Comparison of ENCODE assay signal across 20 cellular contexts in the genomic region with DNA sequence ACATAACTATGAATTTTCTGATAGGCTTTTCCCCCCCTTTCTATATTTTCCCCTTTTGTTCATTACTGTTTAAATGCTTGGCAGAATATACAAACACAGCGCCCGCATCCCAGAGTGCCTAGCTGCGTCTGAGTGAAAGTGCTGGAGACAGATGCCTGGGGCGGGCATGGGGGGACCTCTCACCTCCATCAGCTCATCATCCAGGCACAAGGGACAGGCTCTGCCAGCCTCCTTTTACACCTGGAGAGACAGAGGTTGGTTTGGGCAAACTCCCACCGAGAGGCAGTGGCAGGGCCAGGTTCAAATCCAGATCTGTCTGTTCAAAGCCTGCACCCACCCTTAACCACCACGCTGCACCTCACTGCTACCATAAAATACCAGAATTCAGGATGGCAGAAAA.
DNase-seq lines count a peak whose midpoint lies in the region; ATAC-seq and TF ChIP-seq lines count a peak whose summit lies in the region.
"Had no signal": no experiment of that assay in that cellular context is flagged by ENCODE, and none has a peak within 500 bp of the region (broad histone marks: within the 10 kb centered on the region; RNA-seq: fewer than 3 reads in every experiment).

No MANE protein-coding gene starts in this region.

- TF ChIP-seq CTCF in heart right ventricle (IDR thresholded peaks at IDR 0.05) (no peak), right atrium auricular region (IDR thresholded peaks at IDR 0.05) (no peak), activated B cell treated with CpG ODN at 0.5 μM for 24 hours (IDR thresholded peaks at IDR 0.05) (no peak), thyroid gland (IDR thresholded peaks at IDR 0.05) (no peak), testis (IDR thresholded peaks at IDR 0.05) (no peak)

- H3K36me3 ChIP-seq in heart right ventricle (peaks cover 0 to 9% (median 0%) of the 10 kb centered on the region in 9 donors), right atrium auricular region (no peaks in the 10 kb centered on the region), thyroid gland (no peaks in the 10 kb centered on the region), testis (ENCODE audit: low read depth, missing control alignments) (no peaks in the 10 kb centered on the region)
- H3K36me3 ChIP-seq: left lung, Peyer's patch, uterus had no signal

- H3K27ac ChIP-seq in heart right ventricle, result peak overlapping the region in 7 of 10 donors; percentile 25 to 89 (median 82)
- H3K27ac ChIP-seq in right atrium auricular region, result no peak overlapping the region
- H3K27ac ChIP-seq in thyroid gland, result peak overlapping the region; percentile 83 to 86 (median 84)
- no peak overlapping the region for H3K27ac ChIP-seq in testis
- H3K27ac ChIP-seq: coronary artery had no signal

- H3K27me3 ChIP-seq in heart right ventricle, result no peaks in the 10 kb centered on the region
- no peaks in the 10 kb centered on the region for H3K27me3 ChIP-seq in right atrium auricular region
- no peaks in the 10 kb centered on the region for H3K27me3 ChIP-seq in thyroid gland
- no peaks in the 10 kb centered on the region for H3K27me3 ChIP-seq in testis
- H3K27me3 ChIP-seq: left lung, Peyer's patch, uterus had no signal

- no peak for TF ChIP-seq POLR2A in thyroid gland (IDR thresholded peaks at IDR 0.05)
- no peak for TF ChIP-seq POLR2A in testis (IDR thresholded peaks at IDR 0.05)

- H3K4me1 ChIP-seq in heart right ventricle, result peaks cover 32 to 91% (median 82%) of the 10 kb centered on the region in 9 donors
- peaks cover 2 to 83% of the 10 kb centered on the region in 2 donors for H3K4me1 ChIP-seq in right atrium auricular region
- peaks cover 60 to 63% of the 10 kb centered on the region in 2 donors for H3K4me1 ChIP-seq in thyroid gland
- H3K4me1 ChIP-seq in testis, result peaks cover 61% of the 10 kb centered on the region

- H3K4me3 Mint-ChIP-seq in activated B cell treated with CpG ODN at 0.5 μM for 24 hours (peak overlapping the region; percentile 11), memory B cell (no peak overlapping the region)
- H3K4me3 Mint-ChIP-seq: brain had no signal

- H3K36me3 Mint-ChIP-seq in activated B cell treated with CpG ODN at 0.5 μM for 24 hours (ENCODE audit: low read depth) (peaks cover 47% of the 10 kb centered on the region), memory B cell (peaks cover 5% of the 10 kb centered on the region)

- no peaks in the 10 kb centered on the region for H3K27me3 Mint-ChIP-seq in activated B cell treated with CpG ODN at 0.5 μM for 24 hours
- no peaks in the 10 kb centered on the region for H3K27me3 Mint-ChIP-seq in memory B cell

- POLR2A ChIA-PET in activated B cell treated with CpG ODN at 0.5 μM for 24 hours (lab: Charles Lee), result interaction anchor here (0.7 to 6.1 kb wide), 6 partner anchors 12 to 104 kb away, joined by 3 to 39 read pairs (median 15); no protein-coding TSS in a partner anchor

- H3K4me1 Mint-ChIP-seq in activated B cell treated with CpG ODN at 0.5 μM for 24 hours, result peaks cover 97% of the 10 kb centered on the region
- H3K4me1 Mint-ChIP-seq in memory B cell, result peaks cover 62% of the 10 kb centered on the region

- ATAC-seq in heart right ventricle (no peak), activated B cell treated with CpG ODN at 0.5 μM for 24 hours (ENCODE audit: low read depth) (no peak), memory B cell (ENCODE audit: low read depth) (no peak)
- ATAC-seq: left lung had no signal

- DNase-seq in heart right ventricle (peak in 1 of 2 donors; percentile 5), right atrium auricular region (ENCODE audit: low spot score) (no peak), activated B cell treated with CpG ODN at 0.5 μM for 24 hours (no peak), memory B cell (ENCODE audit: low spot score in 2 of 2) (no peak), thyroid gland (no peak), kidney glomerular epithelial cell (lab: John Stamatoyannopoulos, UW) (no peak), testis (no peak)
- DNase-seq in activated effector memory CD4-positive, alpha-beta T cell treated with Interleukin-2 at 50 U/mL for 16 hours, result no peak
- DNase-seq: activated CD4-positive, alpha-beta T cell treated with anti-CD3 and anti-CD28 coated beads, Interleukin-2, amount 50 U/mL, for 48 hours; activated effector memory CD4-positive, alpha-beta T cell treated with anti-CD3 and anti-CD28 coated beads, Interleukin-2, amount 50 U/mL, for 16 hours; C1 segment of cervical spinal cord; DMS 273 treated with DMSO at 0.1 percent for 48 hours; NCI-H1092; NCI-H2029 treated with DMSO at 0.1 percent for 48 hours; NK-92 treated with Interleukin-12 subunit alpha and Interleukin-12 subunit beta, amount 100 ng/mL, for 24 hours; Peyer's patch; uterus had no signal

- H3K27ac Mint-ChIP-seq in activated B cell treated with CpG ODN at 0.5 μM for 24 hours (peak overlapping the region; percentile 94), memory B cell (peak overlapping the region; percentile 96)

- CTCF ChIA-PET in activated B cell treated with CpG ODN at 0.5 μM for 24 hours (lab: Charles Lee), result interaction anchor here (1.6 kb wide), 1 partner anchor 109 kb away, joined by 3 read pairs; no protein-coding TSS in a partner anchor

- H3K9me3 ChIP-seq in heart right ventricle (no peaks in the 10 kb centered on the region), right atrium auricular region (no peaks in the 10 kb centered on the region), thyroid gland (no peaks in the 10 kb centered on the region), testis (no peaks in the 10 kb centered on the region)
- H3K9me3 ChIP-seq: left lung, Peyer's patch, uterus had no signal

- whole genome bisulfite sequencing in heart right ventricle, 2 donors, result 92 to 95% methylated on average over 6 of the region's 6 CpGs
- 91 to 96% methylated on average over 6 of the region's 6 CpGs for WGBS in thyroid gland, 2 donors
- WGBS in testis, 2 donors, result 93 to 97% methylated on average over 6 of the region's 6 CpGs

- intact Hi-C loops in heart right ventricle (cut with DNase I) (loop anchor here in 3 of 10 donors (5.0 kb wide), 3 partner anchors 38 to 77 kb away; no protein-coding TSS in a partner anchor), activated B cell treated with CpG ODN at 0.5 μM for 24 hours (cut with micrococcal nuclease) (loop anchor here (2.0 kb wide), 1 partner anchor 13 kb away; no protein-coding TSS in a partner anchor), thyroid gland (cut with DNase I) (no loop called here), testis (cut with DNase I; ENCODE audit: low total_unique reads) (no loop called here)

- H3K9me3 Mint-ChIP-seq in activated B cell treated with CpG ODN at 0.5 μM for 24 hours (no peaks in the 10 kb centered on the region), memory B cell (no peaks in the 10 kb centered on the region)

- H3K4me3 ChIP-seq in heart right ventricle, result no peak overlapping the region
- H3K4me3 ChIP-seq in right atrium auricular region, result no peak overlapping the region
- H3K4me3 ChIP-seq in thyroid gland (replicated peaks in 1 of 3), result no peak overlapping the region
- H3K4me3 ChIP-seq in testis, result no peak overlapping the region
- H3K4me3 ChIP-seq: coronary artery, left lung, Peyer's patch, uterus had no signal

Comparison
In these comparisons a context has a peak if more than half of its experiments do, and no peak if none do; other contexts are left out.
1. H3K27ac ChIP-seq: peak in heart right ventricle (7 of 10) and thyroid gland (3 of 3); none in right atrium auricular region (0 of 2) and testis (0 of 2).